ENCODE assay signal across 9 cellular contexts in genomic region chr15:96340348-96340610, GRCh38. TPM values are rescaled to one million over a fixed set of nuclear protein-coding genes. Genes with fewer than 3 reads are reported as not detected.
DNase-seq lines count a peak whose midpoint lies in the region; ATAC-seq and TF ChIP-seq lines count a peak whose summit lies in the region.
"Had no signal": no experiment of that assay in that cellular context is flagged by ENCODE, and none has a peak within 500 bp of the region (broad histone marks: within the 10 kb centered on the region; RNA-seq: fewer than 3 reads in every experiment).

No MANE protein-coding gene starts in this region.

- H3K36me3 ChIP-seq in left ventricle myocardium inferior (peaks cover 3% of the 10 kb centered on the region), endocrine pancreas (ENCODE audit: control insufficient read depth, insufficient read depth, low read length) (no peaks in the 10 kb centered on the region)

- H3K4me3 ChIP-seq in left ventricle myocardium inferior (peak overlapping the region; percentile 88), endocrine pancreas (ENCODE audit: control insufficient read depth, insufficient read depth, low read length) (peak overlapping the region; percentile 84)

- H3K9ac ChIP-seq in endocrine pancreas (ENCODE audit: control insufficient read depth, insufficient read depth, low read length), result peak overlapping the region; percentile 77

- H3K27ac Mint-ChIP-seq in nephron, result peak overlapping the region; percentile 96 to 100 (median 97)

- intact Hi-C loops in left ventricle myocardium inferior (cut with micrococcal nuclease) (loop anchor here (10.0 kb wide), 1 partner anchor 1075 kb away; no protein-coding TSS in a partner anchor), cardiac septum (cut with DNase I) (no loop called here)

- DNase-seq in left ventricle myocardium inferior, result no peak
- DNase-seq in cardiac septum (ENCODE audit: low spot score), result no peak
- no peak for DNase-seq in NCI-H1105 (lab: John Stamatoyannopoulos, UW)
- DNase-seq: COR-L47 had no signal

- H3K9me3 ChIP-seq in left ventricle myocardium inferior (replicated peaks), result no peaks in the 10 kb centered on the region
- H3K9me3 ChIP-seq in endocrine pancreas (ENCODE audit: control insufficient read depth, low read length), result no peaks in the 10 kb centered on the region

- no peaks in the 10 kb centered on the region for H3K9me3 Mint-ChIP-seq in nephron

- no peak for TF ChIP-seq CTCF in left ventricle myocardium inferior (IDR thresholded peaks at IDR 0.05; ENCODE audit: borderline replicate concordance)
- no peak for TF ChIP-seq CTCF in nephron (IDR thresholded peaks at IDR 0.05; ENCODE audit: unreplicated experiment in 3 of 3)

- peak overlapping the region; percentile 96 for H3K27ac ChIP-seq in left ventricle myocardium inferior (replicated peaks)

- H3K27me3 ChIP-seq in left ventricle myocardium inferior (ENCODE audit: low read depth) (peaks cover 30% of the 10 kb centered on the region), endocrine pancreas (ENCODE audit: control insufficient read depth, insufficient read depth, low read length) (no peaks in the 10 kb centered on the region)

- peaks cover 94% of the 10 kb centered on the region for H3K36me3 Mint-ChIP-seq in nephron (ENCODE audit: low read depth)

- ATAC-seq in HG03457 (IDR thresholded peaks at IDR 0.05; ENCODE audit: unreplicated experiment) (no peak), GM18907 (IDR thresholded peaks at IDR 0.05; ENCODE audit: unreplicated experiment) (no peak), GM18858 (IDR thresholded peaks at IDR 0.05; ENCODE audit: unreplicated experiment) (no peak)

- peaks cover 76% of the 10 kb centered on the region for H3K4me1 ChIP-seq in left ventricle myocardium inferior
- H3K4me1 ChIP-seq in endocrine pancreas (ENCODE audit: control insufficient read depth, insufficient read depth, low read length), result no peaks in the 10 kb centered on the region

- H3K27me3 Mint-ChIP-seq in nephron (ENCODE audit: low read depth), result peaks cover 10% of the 10 kb centered on the region

- peak overlapping the region; percentile 94 to 97 (median 95) for H3K4me3 Mint-ChIP-seq in nephron

- H3K4me1 Mint-ChIP-seq in nephron, result peaks cover 53% of the 10 kb centered on the region

RNA-seq across cellular contexts. Expression of gene NR2F2, which starts 9.8 kb away (rescaled TPM):
- 12.8 TPM for total RNA-seq in left ventricle myocardium inferior
- total RNA-seq in cardiac septum, result 21.0 TPM
